Comparison of ENCODE assay signal across 8 cellular contexts in the genomic region with DNA sequence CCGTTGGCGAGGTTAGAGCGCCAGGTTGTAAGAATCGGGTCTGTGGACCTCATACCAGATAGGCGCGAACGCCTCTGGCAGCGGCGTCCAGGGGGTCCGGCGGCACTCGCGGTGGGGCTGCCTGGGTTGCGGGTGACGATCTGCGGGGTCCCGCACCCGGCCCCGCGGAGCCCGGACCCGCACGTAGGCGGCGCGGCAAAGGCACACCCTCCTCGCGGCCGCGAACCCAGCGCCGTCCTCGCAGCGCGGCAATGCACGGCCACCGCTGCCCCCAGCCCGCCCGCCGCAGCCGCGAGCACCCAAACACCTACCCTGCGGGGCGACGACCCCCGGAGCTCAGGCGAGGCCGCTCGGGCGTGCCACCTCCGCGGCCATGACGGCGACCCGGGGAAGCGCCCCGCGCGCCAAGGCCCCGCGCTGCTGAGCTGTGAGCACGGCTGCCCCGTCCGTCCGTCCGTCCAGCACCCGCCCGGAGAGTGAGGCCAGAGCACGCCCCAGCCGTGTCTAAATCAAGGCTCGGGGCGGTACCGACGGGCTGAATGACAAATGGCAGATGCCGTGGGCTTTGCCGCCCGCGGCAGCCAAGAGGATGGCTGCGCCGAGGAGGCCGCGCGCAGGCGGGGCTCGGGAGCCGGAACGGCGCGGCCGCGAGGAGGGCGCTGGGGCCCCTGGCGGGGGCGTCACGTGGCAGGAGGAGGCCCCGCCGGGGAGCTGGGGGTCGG. TPM values are rescaled to one million over a fixed set of nuclear protein-coding genes. Genes with fewer than 3 reads are reported as not detected.
DNase-seq lines count a peak whose midpoint lies in the region; ATAC-seq and TF ChIP-seq lines count a peak whose summit lies in the region.

PLAGL1 (minus strand) TSS at position 481 of the 722 bp plus-strand sequence. CDS start 60,123 bp downstream, outside the sequence.

- peak; percentile 34 for DNase-seq in DMS53 treated with DMSO at 0.1 percent for 48 hours (lab: John Stamatoyannopoulos, UW; ENCODE audit: unreplicated experiment)
- peak; percentile 70 for DNase-seq in activated CD8-positive, alpha-beta memory T cell treated with anti-CD3 and anti-CD28 coated beads for 24 hours
- peak; percentile 61 to 65 for DNase-seq in fibroblast of lung (ENCODE audit: low read depth in 2 of 2)
- peak in 5 of 9 donors; percentile 1 to 40 (median 11) for DNase-seq in naive thymus-derived CD4-positive, alpha-beta T cell
- peak; percentile 62 for DNase-seq in ureter (ENCODE audit: low spot score)
- no peak for DNase-seq in cerebellar nuclear complex (lab: John Stamatoyannopoulos, UW)

- no peaks in the 10 kb centered on the region for H3K27me3 ChIP-seq in fibroblast of lung (ENCODE audit: control insufficient read depth, insufficient read depth, low read length)
- peaks cover 0 to 6% of the 10 kb centered on the region in 2 donors for H3K27me3 ChIP-seq in naive thymus-derived CD4-positive, alpha-beta T cell (ENCODE audit: control insufficient read depth in 2 of 2, insufficient read depth in 2 of 2, low read length in 2 of 2)

- peaks cover 0 to 2% (median 2%) of the 10 kb centered on the region in 3 donors for H3K9me3 Mint-ChIP-seq in IgD-negative memory B cell
- peaks cover 0 to 3% (median 0%) of the 10 kb centered on the region in 11 donors for H3K9me3 Mint-ChIP-seq in naive thymus-derived CD4-positive, alpha-beta T cell

- H3K4me3 Mint-ChIP-seq in IgD-negative memory B cell = peak within 1 kb of the TSS; percentile 62 to 80 (median 73)
- H3K4me3 Mint-ChIP-seq in naive thymus-derived CD4-positive, alpha-beta T cell = peak within 1 kb of the TSS; percentile 48 to 79 (median 64)

- CTCF ChIA-PET in naive thymus-derived CD4-positive, alpha-beta T cell (lab: Charles Lee) = no interaction called here

- peak within 1 kb of the TSS; percentile 39 for H3K9ac ChIP-seq in fibroblast of lung (ENCODE audit: insufficient read depth, low read length)

- no peaks in the 10 kb centered on the region for H3K36me3 Mint-ChIP-seq in IgD-negative memory B cell
- H3K36me3 Mint-ChIP-seq in naive thymus-derived CD4-positive, alpha-beta T cell = peaks cover 0 to 3% (median 0%) of the 10 kb centered on the region in 5 donors

- intact Hi-C loops in naive thymus-derived CD4-positive, alpha-beta T cell (cut with micrococcal nuclease) = loop anchor here in 1 of 2 donors (10.0 kb wide), 1 partner anchor 163 kb away; the partner anchor contains the start of gene LTV1

- peak within 1 kb of the TSS; percentile 90 for H3K4me2 ChIP-seq in fibroblast of lung (ENCODE audit: extremely low read depth, insufficient read depth, low read length)

- H3K4me3 ChIP-seq in fibroblast of lung (replicated peaks in 1 of 4; ENCODE audit: control extremely low read depth in 1 of 4, insufficient read depth in 1 of 4, low read depth in 3 of 4, low read length in 4 of 4) = peak within 1 kb of the TSS; percentile 64 to 89 (median 67)
- H3K4me3 ChIP-seq in naive thymus-derived CD4-positive, alpha-beta T cell (ENCODE audit: low read length) = no peak within 1 kb of the TSS

- H3K27ac ChIP-seq in fibroblast of lung (ENCODE audit: insufficient read depth, low read length) = peak within 1 kb of the TSS; percentile 84
- no peak within 1 kb of the TSS for H3K27ac ChIP-seq in naive thymus-derived CD4-positive, alpha-beta T cell (ENCODE audit: low read depth, low read length)

- H2AFZ ChIP-seq in fibroblast of lung (ENCODE audit: low read length) = peak within 1 kb of the TSS; percentile 39

- no peak within 1 kb of the TSS for H3K27ac Mint-ChIP-seq in IgD-negative memory B cell
- no peak within 1 kb of the TSS for H3K27ac Mint-ChIP-seq in naive thymus-derived CD4-positive, alpha-beta T cell

- H3K9me3 ChIP-seq in fibroblast of lung (ENCODE audit: control insufficient read depth, insufficient read depth, low read depth, low read length) = no peaks in the 10 kb centered on the region
- no peaks in the 10 kb centered on the region for H3K9me3 ChIP-seq in naive thymus-derived CD4-positive, alpha-beta T cell (ENCODE audit: control insufficient read depth in 2 of 3, low read length in 3 of 3)

- no peaks in the 10 kb centered on the region for H4K20me1 ChIP-seq in fibroblast of lung (ENCODE audit: control insufficient read depth, extremely low read depth, insufficient read depth, low read length)

- no peaks in the 10 kb centered on the region for H3K36me3 ChIP-seq in fibroblast of lung (ENCODE audit: control insufficient read depth, insufficient read depth, low read length)
- H3K36me3 ChIP-seq in naive thymus-derived CD4-positive, alpha-beta T cell (ENCODE audit: control insufficient read depth in 2 of 3, insufficient read depth in 3 of 3, low read length in 3 of 3) = no peaks in the 10 kb centered on the region

- POLR2A ChIA-PET in naive thymus-derived CD4-positive, alpha-beta T cell (lab: Charles Lee) = no interaction called here

- no peaks in the 10 kb centered on the region for H3K4me1 ChIP-seq in fibroblast of lung (ENCODE audit: control insufficient read depth, extremely low read depth, insufficient read depth, low read length)
- H3K4me1 ChIP-seq in naive thymus-derived CD4-positive, alpha-beta T cell (ENCODE audit: control insufficient read depth in 2 of 2, insufficient read depth in 2 of 2, low read length in 2 of 2) = no peaks in the 10 kb centered on the region

- TF ChIP-seq CTCF in fibroblast of lung (conservative IDR thresholded peaks at IDR 0.05 in 1 of 2, IDR thresholded peaks at IDR 0.05 in 1 of 2; ENCODE audit: low read depth in 1 of 2, low read length in 2 of 2) = no peak

- peaks cover 3% of the 10 kb centered on the region for H3K27me3 Mint-ChIP-seq in IgD-negative memory B cell
- H3K27me3 Mint-ChIP-seq in naive thymus-derived CD4-positive, alpha-beta T cell = peaks cover 12 to 55% (median 29%) of the 10 kb centered on the region in 5 donors

- H3K4me1 Mint-ChIP-seq in IgD-negative memory B cell = peaks cover 0 to 4% (median 0%) of the 10 kb centered on the region in 3 donors
- H3K4me1 Mint-ChIP-seq in naive thymus-derived CD4-positive, alpha-beta T cell = peaks cover 0 to 11% (median 4%) of the 10 kb centered on the region in 7 donors

- peaks cover 4% of the 10 kb centered on the region for H3K79me2 ChIP-seq in fibroblast of lung (ENCODE audit: control insufficient read depth, insufficient read depth, low read length)

- peak; percentile 74 for ATAC-seq in GM21423 (IDR thresholded peaks at IDR 0.05; ENCODE audit: unreplicated experiment)
- ATAC-seq in naive thymus-derived CD4-positive, alpha-beta T cell = peak; percentile 81

RNA-seq across cellular contexts. Expression of gene PLAGL1, which starts in this region (rescaled TPM):
- 4.5 TPM for polyA plus RNA-seq in IgD-negative memory B cell
- 8.0 and 11.4 TPM in 2 replicates for total RNA-seq in fibroblast of lung
- polyA plus RNA-seq in fibroblast of lung = 24.2 and 25.0 TPM in 2 replicates
- polyA plus RNA-seq in fibroblast of lung (2012) = 19.1 and 19.5 TPM in 2 replicates
- polyA minus RNA-seq in fibroblast of lung (ENCODE audit: low replicate concordance) = 19.7 and 52.2 TPM in 2 replicates
- total RNA-seq in naive thymus-derived CD4-positive, alpha-beta T cell = 10 to 100 TPM in 1 of 5 experiments, 1 to 10 TPM in 4; 4.0 to 11.2 (median 4.5) TPM
- polyA plus RNA-seq in naive thymus-derived CD4-positive, alpha-beta T cell = 1 to 10 TPM in 1 of 2 donors, under 1 TPM in 1; 0.94 to 2.0 TPM
- 57.3 TPM for total RNA-seq in ureter

Comparison
In these comparisons a context has a peak if more than half of its experiments do, and no peak if none do; other contexts are left out.
1. DNase-seq: peak in DMS53 treated with DMSO at 0.1 percent for 48 hours (single experiment), activated CD8-positive, alpha-beta memory T cell treated with anti-CD3 and anti-CD28 coated beads for 24 hours (single experiment), fibroblast of lung (2 of 2), naive thymus-derived CD4-positive, alpha-beta T cell (5 of 9) and ureter (single experiment); none in cerebellar nuclear complex (0 of 2).